8 cellular contexts compared by ENCODE assay signal in the genomic region with DNA sequence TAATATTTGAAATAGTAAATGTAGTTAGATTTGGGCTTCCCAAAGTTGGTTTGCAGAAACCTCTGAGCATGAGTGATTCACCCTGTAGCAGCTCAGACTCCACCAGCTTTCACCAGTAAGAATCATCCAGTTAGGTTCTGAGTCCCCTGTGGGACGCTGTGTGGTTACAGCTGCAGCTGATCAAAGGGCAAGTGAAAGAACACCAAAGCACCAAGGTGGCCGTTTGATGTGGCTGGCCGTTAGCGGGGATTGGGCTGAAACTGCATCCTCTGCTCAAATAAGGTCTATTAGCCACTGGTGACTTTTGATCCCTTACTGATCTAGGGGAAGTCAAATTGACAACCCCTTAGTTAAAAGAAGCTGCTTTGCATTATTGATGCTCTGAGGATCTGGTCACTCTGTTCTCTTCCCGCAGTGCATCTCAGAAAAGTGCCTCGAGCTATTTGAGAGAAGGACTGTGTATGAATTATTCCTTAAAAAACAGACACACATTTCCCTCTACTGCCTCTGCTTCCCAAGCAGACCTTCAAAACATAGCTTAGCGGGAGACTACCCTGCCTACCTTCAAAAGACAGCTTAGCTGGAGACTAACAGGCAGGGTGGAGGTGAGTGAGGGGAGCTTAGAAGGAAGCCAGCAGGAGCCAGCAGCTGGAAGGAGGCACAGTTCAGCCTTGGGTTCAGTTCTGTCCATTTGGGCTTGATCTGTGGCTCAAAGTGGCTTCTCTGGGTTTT. TPM values are rescaled to one million over a fixed set of nuclear protein-coding genes. Genes with fewer than 3 reads are reported as not detected.
DNase-seq lines count a peak whose midpoint lies in the region; ATAC-seq and TF ChIP-seq lines count a peak whose summit lies in the region.

No MANE protein-coding gene starts in this region.

- H3K79me2 ChIP-seq in KMS-11 (ENCODE audit: insufficient read depth, low read depth), result no peaks in the 10 kb centered on the region

- H3K27me3 ChIP-seq in CD4-positive, alpha-beta T cell (ENCODE audit: control insufficient read depth, insufficient read depth, low read length), result peaks cover 20% of the 10 kb centered on the region
- H3K27me3 ChIP-seq in KMS-11 (ENCODE audit: insufficient read depth, low read depth), result no peaks in the 10 kb centered on the region

- no peak overlapping the region for H3K27ac Mint-ChIP-seq in CD4-positive, alpha-beta T cell
- no peak overlapping the region for H3K27ac Mint-ChIP-seq in activated T-helper 17 cell treated with anti-CD3 and anti-CD28 coated beads, Interleukin-2, amount 50 U/mL, for 72 hours

- peaks cover 46% of the 10 kb centered on the region for H3K27me3 Mint-ChIP-seq in CD4-positive, alpha-beta T cell
- H3K27me3 Mint-ChIP-seq in activated T-helper 17 cell treated with anti-CD3 and anti-CD28 coated beads, Interleukin-2, amount 50 U/mL, for 72 hours, result peaks cover 48% of the 10 kb centered on the region

- no peaks in the 10 kb centered on the region for H3K9me3 ChIP-seq in CD4-positive, alpha-beta T cell (ENCODE audit: control insufficient read depth, low read length)

- H3K9me3 Mint-ChIP-seq in CD4-positive, alpha-beta T cell, result no peaks in the 10 kb centered on the region
- H3K9me3 Mint-ChIP-seq in activated T-helper 17 cell treated with anti-CD3 and anti-CD28 coated beads, Interleukin-2, amount 50 U/mL, for 72 hours, result no peaks in the 10 kb centered on the region

- peak; percentile 16 to 51 (median 28) for DNase-seq in CD4-positive, alpha-beta T cell
- peak; percentile 8 to 61 (median 20) for DNase-seq in stimulated activated CD4-positive, alpha-beta T cell treated with anti-CD3 and anti-CD28 coated beads, Interleukin-1b, Interleukin-23, amount 100 ng/mL, for 24 hours (ENCODE audit: low read depth in 4 of 4, low spot score in 1 of 4)
- DNase-seq in SKM-1 treated with dmso at 0.1 percent for 144 hours (lab: John Stamatoyannopoulos, UW; ENCODE audit: unreplicated experiment) (no peak), cerebellar nuclear complex (lab: John Stamatoyannopoulos, UW) (no peak), NCI-H2107 treated with DMSO at 0.1 percent for 48 hours (lab: John Stamatoyannopoulos, UW; ENCODE audit: unreplicated experiment) (no peak)

- H3K27ac ChIP-seq in CD4-positive, alpha-beta T cell (ENCODE audit: low read depth, low read length), result no peak overlapping the region
- peak overlapping the region; percentile 55; the same call in 1 of the 2 replicates for H3K27ac ChIP-seq in KMS-11

- peaks cover 41% of the 10 kb centered on the region for H3K4me1 Mint-ChIP-seq in CD4-positive, alpha-beta T cell (ENCODE audit: low read depth)
- H3K4me1 Mint-ChIP-seq in activated T-helper 17 cell treated with anti-CD3 and anti-CD28 coated beads, Interleukin-2, amount 50 U/mL, for 72 hours, result peaks cover 23% of the 10 kb centered on the region

- no peak for TF ChIP-seq CTCF in CD4-positive, alpha-beta T cell (IDR thresholded peaks at IDR 0.05)
- TF ChIP-seq CTCF in KMS-11 (conservative IDR thresholded peaks at IDR 0.05; ENCODE audit: low read depth, low read length), result no peak

- peaks cover 32% of the 10 kb centered on the region for H3K4me1 ChIP-seq in KMS-11 (ENCODE audit: low read depth, poor library complexity, severe bottlenecking)

- H3K4me3 Mint-ChIP-seq in CD4-positive, alpha-beta T cell, result peak overlapping the region; percentile 28
- H3K4me3 Mint-ChIP-seq in activated T-helper 17 cell treated with anti-CD3 and anti-CD28 coated beads, Interleukin-2, amount 50 U/mL, for 72 hours, result peak overlapping the region; percentile 0

- intact Hi-C loops in CD4-positive, alpha-beta T cell (cut with DNase I, micrococcal nuclease), result no loop called here

- no peaks in the 10 kb centered on the region for H3K36me3 Mint-ChIP-seq in CD4-positive, alpha-beta T cell (ENCODE audit: low read depth)
- no peaks in the 10 kb centered on the region for H3K36me3 Mint-ChIP-seq in activated T-helper 17 cell treated with anti-CD3 and anti-CD28 coated beads, Interleukin-2, amount 50 U/mL, for 72 hours (ENCODE audit: low read depth)

- peak; percentile 91 for ATAC-seq in CD4-positive, alpha-beta T cell (ENCODE audit: poor library complexity)
- peak; percentile 91 for ATAC-seq in GM21515 (IDR thresholded peaks at IDR 0.05; ENCODE audit: unreplicated experiment)
- ATAC-seq in activated T-helper 17 cell treated with anti-CD3 and anti-CD28 coated beads, Interleukin-2, amount 50 U/mL, for 72 hours (replicated peaks), result peak; percentile 99

- H4K20me1 ChIP-seq in KMS-11 (ENCODE audit: insufficient read depth), result no peaks in the 10 kb centered on the region

- CTCF ChIA-PET in CD4-positive, alpha-beta T cell (lab: Charles Lee), result interaction anchor here (0.8 kb wide), 1 partner anchor 9 kb away, joined by 3 read pairs; no protein-coding TSS in a partner anchor

- H3K9ac ChIP-seq in KMS-11, result no peak overlapping the region

- no peak overlapping the region for H3K4me3 ChIP-seq in KMS-11 (IDR thresholded peaks at IDR 0.05; ENCODE audit: insufficient read depth, low read depth, low read length)

- H3K4me2 ChIP-seq in KMS-11, result peak overlapping the region; percentile 87

- H2AFZ ChIP-seq in KMS-11 (ENCODE audit: low read depth), result peak overlapping the region; percentile 56; the same call in 1 of the 2 replicates

- POLR2A ChIA-PET in CD4-positive, alpha-beta T cell (lab: Charles Lee), result interaction anchor here (1.1 to 1.6 kb wide), 5 partner anchors 8 to 1108 kb away, joined by 3 to 7 read pairs (median 3); partner anchors contain the start of gene KLHDC2

- no peaks in the 10 kb centered on the region for H3K36me3 ChIP-seq in KMS-11 (ENCODE audit: insufficient read depth)

RNA-seq across cellular contexts. Expression of gene ABHD12B, which starts 3.7 kb away (rescaled TPM):
- not detected for total RNA-seq in CD4-positive, alpha-beta T cell
- not detected for total RNA-seq in activated T-helper 17 cell treated with anti-CD3 and anti-CD28 coated beads, Interleukin-2, amount 50 U/mL, for 72 hours

RNA-seq across cellular contexts. Expression of gene NIN, which starts 44.6 kb away (rescaled TPM):
- total RNA-seq in CD4-positive, alpha-beta T cell, result 10 to 100 TPM; 96.8 to 98.5 TPM
- total RNA-seq in activated T-helper 17 cell treated with anti-CD3 and anti-CD28 coated beads, Interleukin-2, amount 50 U/mL, for 72 hours, result 10 to 100 TPM; 25.9 to 42.2 TPM

Comparison
In these comparisons a context has a peak if more than half of its experiments do, and no peak if none do; other contexts are left out.
1. DNase-seq: peak in CD4-positive, alpha-beta T cell (10 of 10) and stimulated activated CD4-positive, alpha-beta T cell treated with anti-CD3 and anti-CD28 coated beads, Interleukin-1b, Interleukin-23, amount 100 ng/mL, for 24 hours (4 of 4); none in SKM-1 treated with dmso at 0.1 percent for 144 hours (single experiment), cerebellar nuclear complex (0 of 2) and NCI-H2107 treated with DMSO at 0.1 percent for 48 hours (single experiment).
2. Peak in every context shown above with its lines, with median percentiles within 50 percentile points of each other: ATAC-seq.